In genomic region chr2:118846667-118847446, GRCh38 we compare ENCODE assay signal across 9 cellular contexts. TPM values are rescaled to one million over a fixed set of nuclear protein-coding genes. Genes with fewer than 3 reads are reported as not detected.
A peak's percentile ranks its signal among the peaks of the same experiment; 100 is the strongest.
DNase-seq lines count a peak whose midpoint lies in the region; ATAC-seq and TF ChIP-seq lines count a peak whose summit lies in the region.
"Had no signal": no experiment of that assay in that cellular context is flagged by ENCODE, and none has a peak within 500 bp of the region (broad histone marks: within the 10 kb centered on the region; RNA-seq: fewer than 3 reads in every experiment).

No MANE protein-coding gene starts in this region.

- H3K4me3 Mint-ChIP-seq in CD4-positive, alpha-beta T cell, result peak overlapping the region; percentile 62
- H3K4me3 Mint-ChIP-seq in chondrocyte (ENCODE audit: unreplicated experiment), result peak overlapping the region; percentile 41
- H3K4me3 Mint-ChIP-seq in nephron, result peak overlapping the region; percentile 69 to 89 (median 85)

- intact Hi-C loops in CD4-positive, alpha-beta T cell (cut with DNase I, micrococcal nuclease), result no loop called here

- CTCF ChIA-PET in CD4-positive, alpha-beta T cell (lab: Charles Lee), result interaction anchor here (1.1 kb wide), 1 partner anchor 8 kb away, joined by 3 read pairs; no protein-coding TSS in a partner anchor
- CTCF ChIA-PET in HEK293T (lab: Yijun Ruan, JAX), result interaction anchor here (1.1 to 1.2 kb wide), 2 partner anchors 8 to 14 kb away, joined by 3 to 5 read pairs; no protein-coding TSS in a partner anchor

- TF ChIP-seq CTCF in CD4-positive, alpha-beta T cell (IDR thresholded peaks at IDR 0.05), result no peak
- TF ChIP-seq CTCF in chondrocyte (IDR thresholded peaks at IDR 0.05) (no peak), nephron (IDR thresholded peaks at IDR 0.05; ENCODE audit: unreplicated experiment in 3 of 3) (no peak)

- H3K9me3 Mint-ChIP-seq in CD4-positive, alpha-beta T cell, result no peaks in the 10 kb centered on the region
- H3K9me3 Mint-ChIP-seq in chondrocyte (ENCODE audit: low read depth), result peaks cover 3% of the 10 kb centered on the region
- no peaks in the 10 kb centered on the region for H3K9me3 Mint-ChIP-seq in nephron

- DNase-seq in CD4-positive, alpha-beta T cell, result no peak
- peak; percentile 31 for DNase-seq in HEK293T (ENCODE audit: extremely low spot score)
- no peak for DNase-seq in chondrocyte (ENCODE audit: low spot score)
- DNase-seq in NCI-H2081 (lab: John Stamatoyannopoulos, UW), result no peak
- DNase-seq: stimulated activated CD4-positive, alpha-beta T cell treated with anti-CD3 and anti-CD28 coated beads, Interleukin-2, amount 100 ng/mL, for 48 hours had no signal

- H3K27me3 ChIP-seq in CD4-positive, alpha-beta T cell (ENCODE audit: control insufficient read depth, insufficient read depth, low read length), result peaks cover 89% of the 10 kb centered on the region

- H3K36me3 Mint-ChIP-seq in CD4-positive, alpha-beta T cell (ENCODE audit: low read depth), result no peaks in the 10 kb centered on the region
- H3K36me3 Mint-ChIP-seq in chondrocyte (ENCODE audit: low read depth), result peaks cover 11% of the 10 kb centered on the region
- H3K36me3 Mint-ChIP-seq in nephron (ENCODE audit: low read depth), result no peaks in the 10 kb centered on the region

- peak overlapping the region; percentile 20 for H3K27ac Mint-ChIP-seq in CD4-positive, alpha-beta T cell
- H3K27ac Mint-ChIP-seq in chondrocyte (ENCODE audit: unreplicated experiment), result no peak overlapping the region
- H3K27ac Mint-ChIP-seq in nephron, result peak overlapping the region in 2 of 3 experiments; percentile 52 to 59

- H3K4me1 Mint-ChIP-seq in CD4-positive, alpha-beta T cell (ENCODE audit: low read depth), result peaks cover 49% of the 10 kb centered on the region
- peaks cover 23% of the 10 kb centered on the region for H3K4me1 Mint-ChIP-seq in chondrocyte (ENCODE audit: low read depth)
- H3K4me1 Mint-ChIP-seq in nephron, result peaks cover 43% of the 10 kb centered on the region

- POLR2A ChIA-PET in CD4-positive, alpha-beta T cell (lab: Charles Lee), result interaction anchor here (0.6 to 1.0 kb wide), 2 partner anchors 9 to 507 kb away, joined by 4 to 6 read pairs; no protein-coding TSS in a partner anchor
- POLR2A ChIA-PET in HEK293T (lab: Yijun Ruan, JAX), result interaction anchor here (1.0 kb wide), 1 partner anchor 73 kb away, joined by 3 read pairs; no protein-coding TSS in a partner anchor

- H3K27ac ChIP-seq in CD4-positive, alpha-beta T cell (ENCODE audit: low read depth, low read length), result no peak overlapping the region

- peaks cover 91% of the 10 kb centered on the region for H3K27me3 Mint-ChIP-seq in CD4-positive, alpha-beta T cell
- H3K27me3 Mint-ChIP-seq in chondrocyte (ENCODE audit: low read depth) (peaks cover 80% of the 10 kb centered on the region), nephron (ENCODE audit: low read depth) (peaks cover 93% of the 10 kb centered on the region)

- ATAC-seq in CD4-positive, alpha-beta T cell (ENCODE audit: poor library complexity), result no peak
- no peak for ATAC-seq in GM18502 (IDR thresholded peaks at IDR 0.05; ENCODE audit: poor library complexity, unreplicated experiment)
- no peak for ATAC-seq in HG03139 (IDR thresholded peaks at IDR 0.05; ENCODE audit: unreplicated experiment)
- ATAC-seq in GM18520 (IDR thresholded peaks at IDR 0.05; ENCODE audit: unreplicated experiment), result no peak

- H3K9me3 ChIP-seq in CD4-positive, alpha-beta T cell (ENCODE audit: control insufficient read depth, low read length), result no peaks in the 10 kb centered on the region

TF ChIP-seq in HEK293T, 16 proteins besides CTCF, POLR2A, EP300 and RAD21:
- TF ChIP-seq L3MBTL2 (conservative IDR thresholded peaks at IDR 0.05), result no peak

RNA-seq across cellular contexts. Expression of gene EN1, which starts 0.6 kb away (rescaled TPM):
- not detected for total RNA-seq in CD4-positive, alpha-beta T cell
- not detected in 3 replicates for total RNA-seq in chondrocyte
